13 cellular contexts compared by ENCODE assay signal in the genomic region with DNA sequence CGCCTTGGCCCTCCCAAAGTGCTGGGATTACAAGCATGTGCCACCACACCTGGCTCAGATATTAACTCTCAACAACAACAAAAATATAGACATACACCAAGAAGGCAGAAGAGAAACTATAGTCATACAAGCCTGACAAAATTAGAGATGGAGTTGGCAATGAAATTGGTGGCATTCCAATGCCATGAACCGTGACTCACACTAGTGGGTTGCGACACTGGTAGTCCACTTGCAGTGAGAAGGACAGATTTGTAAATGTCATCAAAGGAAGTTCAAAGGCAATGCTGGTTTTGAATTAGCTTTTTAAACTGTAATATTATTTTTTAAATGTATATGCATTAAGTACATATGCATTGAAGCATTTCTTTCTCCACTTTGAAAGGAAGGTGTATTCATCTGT. TPM values are rescaled to one million over a fixed set of nuclear protein-coding genes. Genes with fewer than 3 reads are reported as not detected.
DNase-seq lines count a peak whose midpoint lies in the region; ATAC-seq and TF ChIP-seq lines count a peak whose summit lies in the region.
"Had no signal": no experiment of that assay in that cellular context is flagged by ENCODE, and none has a peak within 500 bp of the region (broad histone marks: within the 10 kb centered on the region; RNA-seq: fewer than 3 reads in every experiment).

No MANE protein-coding gene starts in this region.

- in situ Hi-C loops in IMR-90 (cut with MboI; ENCODE audit: low sequenced_read_pairs) (no loop called here), brain microvascular endothelial cell (cut with HindIII; ENCODE audit: low pct_ligation_motif_present, low sequenced_read_pairs) (no loop called here)

- H3K4ac ChIP-seq in IMR-90 (ENCODE audit: low read depth, low read length) (no peak overlapping the region), mesendoderm (ENCODE audit: low read depth, low read length) (no peak overlapping the region)

- POLR2A ChIA-PET in IMR-90 (lab: Charles Lee; ENCODE audit: unreplicated experiment), result interaction anchor here (1.1 kb wide), 1 partner anchor 25 kb away, joined by 3 read pairs; no protein-coding TSS in a partner anchor

- no peak for TF ChIP-seq RAD21 in IMR-90 (IDR thresholded peaks at IDR 0.05; ENCODE audit: low read length)

- H3K9ac ChIP-seq in IMR-90 (ENCODE audit: low read depth, low read length), result no peak overlapping the region
- H3K9ac ChIP-seq in mesendoderm (ENCODE audit: low read length), result no peak overlapping the region
- H3K9ac ChIP-seq: parathyroid adenoma had no signal

- H2BK120ac ChIP-seq in IMR-90 (ENCODE audit: low read depth, low read length) (no peak overlapping the region), mesendoderm (ENCODE audit: low read depth, low read length) (no peak overlapping the region)

- no peak overlapping the region for H2AFZ ChIP-seq in IMR-90 (replicated peaks; ENCODE audit: low read length, poor library complexity)
- H2AFZ ChIP-seq: parathyroid adenoma had no signal

- no peak overlapping the region for H3K27ac Mint-ChIP-seq in T-helper 17 cell
- H3K27ac Mint-ChIP-seq: T-helper 2 cell treated with Interferon-gamma antibody and Interleukin-4, amounts not matched to agents 5 μg/mL and 100 μg/mL, for 36 hours had no signal

- dilution Hi-C loops in IMR-90 (cut with HindIII; ENCODE audit: low sequenced_read_pairs, unreplicated experiment), result no loop called here

- H3K18ac ChIP-seq in IMR-90 (ENCODE audit: low read depth, low read length) (no peak overlapping the region), mesendoderm (ENCODE audit: low read length) (no peak overlapping the region)

- H4K91ac ChIP-seq in IMR-90 (ENCODE audit: insufficient read depth, low read depth, low read length), result no peak overlapping the region

- no peaks in the 10 kb centered on the region for H3K9me1 ChIP-seq in IMR-90 (ENCODE audit: insufficient read depth, low read length)

- no peaks in the 10 kb centered on the region for H3K9me3 ChIP-seq in IMR-90 (ENCODE audit: control insufficient read depth, insufficient read depth, low read length)
- H3K9me3 ChIP-seq in T-helper 17 cell (ENCODE audit: control insufficient read depth, low read length, poor library complexity, severe bottlenecking), result no peaks in the 10 kb centered on the region
- H3K9me3 ChIP-seq: colonic mucosa had no signal

- H2AK5ac ChIP-seq in IMR-90 (ENCODE audit: low read depth, low read length), result no peak overlapping the region
- H2AK5ac ChIP-seq in mesendoderm (ENCODE audit: low read length), result no peak overlapping the region

- no peaks in the 10 kb centered on the region for H3K4me1 Mint-ChIP-seq in T-helper 17 cell

- no peak overlapping the region for H3K4me3 ChIP-seq in AG09309 (ENCODE audit: control insufficient read depth, low read depth, low read length)
- no peak overlapping the region for H3K4me3 ChIP-seq in IMR-90 (ENCODE audit: insufficient read depth, low read depth, low read length)
- H3K4me3 ChIP-seq in brain microvascular endothelial cell (ENCODE audit: low read depth, low read length), result no peak overlapping the region
- H3K4me3 ChIP-seq in mesendoderm (ENCODE audit: low read length), result no peak overlapping the region
- H3K4me3 ChIP-seq: colonic mucosa had no signal

- H2BK15ac ChIP-seq in IMR-90 (ENCODE audit: low read depth, low read length) (no peak overlapping the region), mesendoderm (replicated peaks; ENCODE audit: low read depth) (no peak overlapping the region)

- H2BK20ac ChIP-seq in IMR-90 (ENCODE audit: low read depth, low read length), result no peak overlapping the region

- H3K14ac ChIP-seq in IMR-90 (replicated peaks; ENCODE audit: low read depth, low read length), result no peak overlapping the region

- H3K27me3 Mint-ChIP-seq in T-helper 17 cell, result peaks cover 5% of the 10 kb centered on the region

- peak; percentile 69 for DNase-seq in AG09309 (ENCODE audit: low read depth)
- DNase-seq in IMR-90, result peak; percentile 83
- peak; percentile 40 for DNase-seq in brain microvascular endothelial cell
- no peak for DNase-seq in mesendoderm
- no peak for DNase-seq in NCI-H1092 treated with DMSO at 0.1 percent for 48 hours (lab: John Stamatoyannopoulos, UW)
- DNase-seq in T-helper 17 cell, result no peak
- DNase-seq in Ammon's horn (ENCODE audit: low spot score), result no peak
- DNase-seq: activated T-cell treated with anti-CD3 and anti-CD28 coated beads, Interleukin-2, amount 50 U/mL, for 1 hour; NCI-H345 had no signal

- no peak overlapping the region for H4K8ac ChIP-seq in IMR-90 (ENCODE audit: low read depth in 2 of 2, low read length in 2 of 2)
- no peak overlapping the region for H4K8ac ChIP-seq in mesendoderm (ENCODE audit: low read depth, low read length)

- H3K4me1 ChIP-seq in IMR-90 (ENCODE audit: control insufficient read depth, insufficient read depth, low read length) (peaks cover 2% of the 10 kb centered on the region; the same call in 1 of the 2 replicates), mesendoderm (ENCODE audit: control insufficient read depth, low read depth, low read length) (no peaks in the 10 kb centered on the region)
- H3K4me1 ChIP-seq: colonic mucosa, parathyroid adenoma had no signal

- H3K23ac ChIP-seq in IMR-90 (ENCODE audit: low read depth, low read length) (no peak overlapping the region), mesendoderm (ENCODE audit: low read length) (no peak overlapping the region)

- no CpG with 5 or more reads among the region's 3 CpGs for WGBS in IMR-90 (ENCODE audit: extremely low coverage in 2 of 2, insufficient read length in 1 of 2), 2 experiments
- no CpG with 5 or more reads among the region's 3 CpGs for WGBS in mesendoderm (ENCODE audit: extremely low coverage, insufficient coverage, low lambda C conversion rate)

- TF ChIP-seq POLR2A in IMR-90 (IDR thresholded peaks at IDR 0.05; ENCODE audit: low read depth, low read length), result no peak

- H3K79me2 ChIP-seq in mesendoderm (ENCODE audit: control insufficient read depth, insufficient read depth, low read length), result no peaks in the 10 kb centered on the region
- H3K79me2 ChIP-seq: parathyroid adenoma had no signal

- no peak overlapping the region for H4K5ac ChIP-seq in IMR-90 (ENCODE audit: low read depth, low read length)
- H4K5ac ChIP-seq in mesendoderm (ENCODE audit: low read length), result no peak overlapping the region

- H3K4me2 ChIP-seq in IMR-90 (ENCODE audit: low read depth, low read length), result no peak overlapping the region
- H3K4me2 ChIP-seq in mesendoderm (ENCODE audit: low read length), result no peak overlapping the region

- no peaks in the 10 kb centered on the region for H3K27me3 ChIP-seq in IMR-90 (ENCODE audit: control insufficient read depth, insufficient read depth, low read length)
- no peaks in the 10 kb centered on the region for H3K27me3 ChIP-seq in brain microvascular endothelial cell (replicated peaks)
- no peaks in the 10 kb centered on the region for H3K27me3 ChIP-seq in mesendoderm (ENCODE audit: insufficient read depth, low read length, poor library complexity)
- H3K27me3 ChIP-seq: colonic mucosa had no signal

- H3K56ac ChIP-seq in IMR-90 (ENCODE audit: extremely low read depth, insufficient read depth, low read length) (no peak overlapping the region), mesendoderm (ENCODE audit: low read length) (peak overlapping the region; percentile 17)

- CTCF ChIA-PET in IMR-90 (lab: Yijun Ruan, JAX), result no interaction called here

- intact Hi-C loops in IMR-90 (cut with micrococcal nuclease), result loop anchor here (1.0 to 10.0 kb wide), 2 partner anchors 24 to 168 kb away; no protein-coding TSS in a partner anchor

- H3K36me3 ChIP-seq in IMR-90 (ENCODE audit: control insufficient read depth, insufficient read depth, low read length), result no peaks in the 10 kb centered on the region
- no peaks in the 10 kb centered on the region for H3K36me3 ChIP-seq in brain microvascular endothelial cell (replicated peaks)
- H3K36me3 ChIP-seq in mesendoderm (ENCODE audit: control insufficient read depth, insufficient read depth, low read length), result no peaks in the 10 kb centered on the region
- H3K36me3 ChIP-seq: colonic mucosa had no signal

- H3K79me1 ChIP-seq in IMR-90 (ENCODE audit: low read depth in 1 of 2, low read length in 2 of 2) (no peaks in the 10 kb centered on the region), mesendoderm (ENCODE audit: low read length) (no peaks in the 10 kb centered on the region)

- no peak overlapping the region for H3K27ac ChIP-seq in IMR-90 (ENCODE audit: insufficient read depth, low read length)
- H3K27ac ChIP-seq in brain microvascular endothelial cell, result no peak overlapping the region
- no peak overlapping the region for H3K27ac ChIP-seq in mesendoderm (ENCODE audit: low read depth, low read length)
- H3K27ac ChIP-seq: colonic mucosa, parathyroid adenoma had no signal

- no peak for TF ChIP-seq CTCF in AG09309 (IDR thresholded peaks at IDR 0.05; ENCODE audit: control insufficient read depth, insufficient read depth, low read depth, low read length, missing control alignments)
- no peak for TF ChIP-seq CTCF in IMR-90 (conservative IDR thresholded peaks at IDR 0.05; ENCODE audit: low read depth, low read length)
- TF ChIP-seq CTCF in brain microvascular endothelial cell (IDR thresholded peaks at IDR 0.05; ENCODE audit: low read depth, low read length, missing control alignments), result no peak

- no peak overlapping the region for H3K4me3 Mint-ChIP-seq in T-helper 17 cell
- H3K4me3 Mint-ChIP-seq: T-helper 2 cell treated with Interferon-gamma antibody and Interleukin-4, amounts not matched to agents 5 μg/mL and 100 μg/mL, for 36 hours had no signal

- H2BK5ac ChIP-seq in IMR-90 (ENCODE audit: low read depth, low read length, poor library complexity, severe bottlenecking) (no peak overlapping the region), mesendoderm (ENCODE audit: low read length) (no peak overlapping the region)

- H4K20me1 ChIP-seq in IMR-90 (ENCODE audit: insufficient read depth, low read length), result no peaks in the 10 kb centered on the region

- no peaks in the 10 kb centered on the region for H3K36me3 Mint-ChIP-seq in T-helper 17 cell (ENCODE audit: low read depth)

- ATAC-seq in IMR-90 (ENCODE audit: low read depth) (peak; percentile 60), HG03432 (IDR thresholded peaks at IDR 0.05; ENCODE audit: unreplicated experiment) (no peak), T-helper 17 cell (no peak)

- BruUV-seq in IMR-90 (replicated peaks; lab: Mats Ljungman, UMichigan), result no TSS peak

- H2AK9ac ChIP-seq in IMR-90 (replicated peaks; ENCODE audit: low read depth, low read length, poor library complexity), result no peak overlapping the region

RNA-seq across cellular contexts. Expression of a gene that starts 8.5 kb away (rescaled TPM):
- 3.2 and 5.6 TPM in 2 replicates for total RNA-seq in IMR-90 (2012; rRNA removed)
- 6.6 and 6.7 TPM in 2 replicates for polyA plus RNA-seq in IMR-90 (2012; rRNA removed)
- 3.9 and 8.0 TPM in 2 replicates for polyA plus RNA-seq in IMR-90 (2012; cell fraction: cytosol; rRNA removed)
- polyA plus RNA-seq in IMR-90 (2012; cell fraction: nucleus; rRNA removed; ENCODE audit: low replicate concordance), result 3.3 and 7.2 TPM in 2 replicates
- 7.3 TPM for polyA plus RNA-seq in mesendoderm (2013, experiment 1 of 2)
- polyA plus RNA-seq in mesendoderm (2013, experiment 2 of 2), result 7.8 TPM
- 1 to 10 TPM; 3.6 to 4.4 TPM for total RNA-seq in T-helper 17 cell

RNA-seq across cellular contexts. Expression of a gene that starts 23.2 kb away (rescaled TPM):
- total RNA-seq in IMR-90 (2012; rRNA removed) (45.9 and 80.8 TPM in 2 replicates), T-helper 17 cell (1 to 10 TPM in 1 of 2 donors, not detected in 1; 2.0 TPM)
- 61.6 and 72.7 TPM in 2 replicates for polyA plus RNA-seq in IMR-90 (2012; rRNA removed)
- 19.8 and 36.6 TPM in 2 replicates for polyA plus RNA-seq in IMR-90 (2012; cell fraction: cytosol; rRNA removed)
- polyA plus RNA-seq in IMR-90 (2012; cell fraction: nucleus; rRNA removed; ENCODE audit: low replicate concordance), result 5.0 and 40.5 TPM in 2 replicates
- polyA plus RNA-seq in mesendoderm (2013, experiment 1 of 2), result 17.7 TPM
- polyA plus RNA-seq in mesendoderm (2013, experiment 2 of 2), result 18.0 TPM

RNA-seq across cellular contexts. Expression of a gene that starts 38.8 kb away (rescaled TPM):
- total RNA-seq in IMR-90 (2012; rRNA removed) (48.8 and 106 TPM in 2 replicates), T-helper 17 cell (1 to 10 TPM; 5.3 to 6.7 TPM)
- polyA plus RNA-seq in IMR-90 (2012; rRNA removed), result 58.3 and 72.7 TPM in 2 replicates
- polyA plus RNA-seq in IMR-90 (2012; cell fraction: cytosol; rRNA removed), result 42.1 and 49.5 TPM in 2 replicates
- polyA plus RNA-seq in IMR-90 (2012; cell fraction: nucleus; rRNA removed; ENCODE audit: low replicate concordance), result 9.1 and 17.4 TPM in 2 replicates
- polyA plus RNA-seq in mesendoderm (2013, experiment 1 of 2), result 43.5 TPM
- polyA plus RNA-seq in mesendoderm (2013, experiment 2 of 2), result 45.6 TPM

Comparison
In these comparisons a context has a peak if more than half of its experiments do, and no peak if none do; other contexts are left out.
1. DNase-seq: peak in AG09309 (single experiment), IMR-90 (single experiment) and brain microvascular endothelial cell (single experiment); none in mesendoderm (single experiment), NCI-H1092 treated with DMSO at 0.1 percent for 48 hours (single experiment), T-helper 17 cell (0 of 3) and Ammon's horn (single experiment).
2. RNA of a gene that starts 23.2 kb away (total RNA-seq): 45.9 to 80.8 TPM in IMR-90; 2.0 TPM in T-helper 17 cell; every median in the first group is over 10 times any median in the second.